Comparison of ENCODE assay signal across 1 cellular context in genomic region chr9:134360897-134361296, GRCh38.
TF ChIP-seq lines count a peak whose summit lies in the region.

No MANE protein-coding gene starts in this region.

TF ChIP-seq in SK-N-SH, 30 proteins besides CTCF, POLR2A, EP300 and RAD21 (continued from another document):
- TF ChIP-seq ZBTB33 (IDR thresholded peaks at IDR 0.05; ENCODE audit: borderline replicate concordance, low read depth) = peak; percentile 80; the same call in 1 of the 2 replicates
- peak; percentile 96 for TF ChIP-seq MAX (IDR thresholded peaks at IDR 0.05; ENCODE audit: low read depth)
- peak; percentile 89 for TF ChIP-seq PBX3 (IDR thresholded peaks at IDR 0.05)
- peak; percentile 97 for TF ChIP-seq MXI1 (IDR thresholded peaks at IDR 0.05; ENCODE audit: low read depth, low read length)
- peak; percentile 79 for TF ChIP-seq USF1 (IDR thresholded peaks at IDR 0.05; ENCODE audit: borderline replicate concordance, low read depth)
- TF ChIP-seq FOSL2 (IDR thresholded peaks at IDR 0.05; ENCODE audit: borderline replicate concordance, low read depth) = peak; percentile 90; the same call in 1 of the 2 replicates
- no peak; the same call in 1 of the 2 replicates for TF ChIP-seq FOXM1 (IDR thresholded peaks at IDR 0.05; ENCODE audit: low read depth)
- no peak for TF ChIP-seq EZH2phosphoT487 (IDR thresholded peaks at IDR 0.05; ENCODE audit: borderline replicate concordance, low read depth)
TF ChIP-seq in SK-N-SH: peak in this region for 19.
